ENCODE assay signal across 1 cellular context in the genomic region with DNA sequence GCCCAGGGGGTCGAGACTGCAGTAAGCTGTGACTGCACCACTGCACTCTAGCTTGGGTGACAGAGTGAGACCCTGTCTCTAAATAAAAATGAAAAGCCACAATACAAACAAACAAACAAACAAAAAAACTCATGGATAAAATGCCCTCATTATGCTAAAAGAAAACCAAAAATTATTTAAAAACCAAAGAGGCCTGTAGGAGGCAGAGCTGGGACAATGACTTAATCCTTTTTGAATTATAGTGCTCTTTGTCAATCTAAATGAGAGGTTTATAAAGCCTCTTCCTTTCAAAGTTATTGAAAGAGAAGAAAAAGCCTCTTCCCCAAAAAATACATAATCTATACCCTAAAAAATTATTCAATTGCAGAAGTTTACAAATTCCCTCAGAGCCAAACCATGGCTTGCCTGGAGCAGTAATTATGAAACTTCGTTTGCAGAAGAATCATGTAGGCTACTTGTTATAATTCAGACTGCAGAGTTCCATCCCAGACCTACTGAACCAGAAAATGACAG.
TF ChIP-seq lines count a peak whose summit lies in the region.

No MANE protein-coding gene starts in this region.

TF ChIP-seq in IMR-90, 13 proteins besides CTCF, POLR2A, EP300 and RAD21:
- TF ChIP-seq NFE2L2 (IDR thresholded peaks at IDR 0.05; ENCODE audit: low read depth, low read length) (no peak), SMC3 (IDR thresholded peaks at IDR 0.05; ENCODE audit: low read depth, low read length) (no peak), FOS (IDR thresholded peaks at IDR 0.05; ENCODE audit: low read depth, low read length) (no peak), MAZ (IDR thresholded peaks at IDR 0.05; ENCODE audit: borderline replicate concordance, low read depth, low read length) (no peak), CEBPB (IDR thresholded peaks at IDR 0.05; ENCODE audit: low read depth, low read length) (no peak), RCOR1 (IDR thresholded peaks at IDR 0.05; ENCODE audit: insufficient replicate concordance, low read length) (no peak), CHD1 (IDR thresholded peaks at IDR 0.05; ENCODE audit: low read depth, low read length) (no peak), MAFK (IDR thresholded peaks at IDR 0.05; ENCODE audit: low read depth, low read length) (no peak), USF2 (IDR thresholded peaks at IDR 0.05; ENCODE audit: low read depth, low read length) (no peak), BHLHE40 (IDR thresholded peaks at IDR 0.05; ENCODE audit: low read depth, low read length) (no peak), MXI1 (IDR thresholded peaks at IDR 0.05; ENCODE audit: borderline replicate concordance, low read depth, low read length) (no peak), RFX5 (IDR thresholded peaks at IDR 0.05; ENCODE audit: low read depth, low read length) (no peak)
- TF ChIP-seq, protein P1, sequence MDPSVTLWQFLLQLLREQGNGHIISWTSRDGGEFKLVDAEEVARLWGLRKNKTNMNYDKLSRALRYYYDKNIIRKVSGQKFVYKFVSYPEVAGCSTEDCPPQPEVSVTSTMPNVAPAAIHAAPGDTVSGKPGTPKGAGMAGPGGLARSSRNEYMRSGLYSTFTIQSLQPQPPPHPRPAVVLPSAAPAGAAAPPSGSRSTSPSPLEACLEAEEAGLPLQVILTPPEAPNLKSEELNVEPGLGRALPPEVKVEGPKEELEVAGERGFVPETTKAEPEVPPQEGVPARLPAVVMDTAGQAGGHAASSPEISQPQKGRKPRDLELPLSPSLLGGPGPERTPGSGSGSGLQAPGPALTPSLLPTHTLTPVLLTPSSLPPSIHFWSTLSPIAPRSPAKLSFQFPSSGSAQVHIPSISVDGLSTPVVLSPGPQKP (IDR thresholded peaks at IDR 0.05; ENCODE audit: borderline replicate concordance, low read depth, low read length), result no peak
TF ChIP-seq in IMR-90: peak in this region for 0.
